ENCODE assay signal across 8 cellular contexts in the genomic region with DNA sequence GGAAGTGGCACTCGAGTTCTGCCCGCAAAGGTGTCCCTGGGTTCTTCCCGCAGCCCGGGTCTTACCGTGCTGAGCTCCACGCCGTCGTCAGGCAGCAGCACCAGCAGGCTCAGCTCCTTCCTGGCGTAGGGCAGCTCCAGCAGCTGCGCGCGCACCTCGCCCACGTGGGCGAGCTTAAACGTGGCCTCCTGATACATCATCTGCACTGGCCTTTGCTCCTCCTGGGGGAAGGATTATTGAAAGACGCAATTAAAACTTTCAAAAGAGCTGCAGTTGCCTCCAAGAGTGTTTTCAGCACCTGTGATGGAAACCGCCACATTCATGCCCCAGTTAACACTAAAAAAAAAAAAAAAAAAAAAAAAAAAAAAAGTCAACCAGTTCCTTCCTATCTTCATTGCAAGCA. TPM values are rescaled to one million over a fixed set of nuclear protein-coding genes. Genes with fewer than 3 reads are reported as not detected.
DNase-seq lines count a peak whose midpoint lies in the region; ATAC-seq and FAIRE-seq lines count a peak whose summit lies in the region.

No MANE protein-coding gene starts in this region.

- intact Hi-C loops in naive thymus-derived CD4-positive, alpha-beta T cell (cut with micrococcal nuclease), result loop anchor here in 1 of 2 donors (1.0 to 5.0 kb wide), 6 partner anchors 10 to 124 kb away; a partner anchor contains a TSS

- no peaks in the 10 kb centered on the region for H3K27me3 Mint-ChIP-seq in naive thymus-derived CD4-positive, alpha-beta T cell

- H3K9me3 Mint-ChIP-seq in naive thymus-derived CD4-positive, alpha-beta T cell, result no peaks in the 10 kb centered on the region

- POLR2A ChIA-PET in naive thymus-derived CD4-positive, alpha-beta T cell (lab: Charles Lee), result interaction anchor here (0.7 to 5.3 kb wide), 11 partner anchors 9 to 50 kb away, joined by 3 to 32 read pairs (median 11); a partner anchor contains a TSS

- FAIRE-seq in frontal cortex (lab: Jason Lieb, UNC), result no peak

- peaks cover 34 to 60% (median 55%) of the 10 kb centered on the region in 3 experiments for H3K36me3 ChIP-seq in naive thymus-derived CD4-positive, alpha-beta T cell (ENCODE audit: control insufficient read depth in 2 of 3, insufficient read depth in 3 of 3, low read length in 3 of 3)

- peaks cover 0 to 18% of the 10 kb centered on the region in 2 donors for H3K4me1 ChIP-seq in naive thymus-derived CD4-positive, alpha-beta T cell (ENCODE audit: control insufficient read depth in 2 of 2, insufficient read depth in 2 of 2, low read length in 2 of 2)

- CTCF ChIA-PET in naive thymus-derived CD4-positive, alpha-beta T cell (lab: Charles Lee), result interaction anchor here (0.7 to 5.0 kb wide), 8 partner anchors 11 to 164 kb away, joined by 3 to 40 read pairs (median 3); no protein-coding TSS in a partner anchor

- H3K4me1 Mint-ChIP-seq in naive thymus-derived CD4-positive, alpha-beta T cell, result peaks cover 22 to 80% (median 68%) of the 10 kb centered on the region in 7 donors

- ATAC-seq in HG03066 (IDR thresholded peaks at IDR 0.05; ENCODE audit: low read depth, unreplicated experiment), result peak; percentile 48
- peak; percentile 88 for ATAC-seq in naive thymus-derived CD4-positive, alpha-beta T cell
- no peak for ATAC-seq in HG02884 (IDR thresholded peaks at IDR 0.05; ENCODE audit: unreplicated experiment)

- peak overlapping the region; percentile 13 to 96 (median 90) for H3K27ac Mint-ChIP-seq in naive thymus-derived CD4-positive, alpha-beta T cell

- H3K9me3 ChIP-seq in naive thymus-derived CD4-positive, alpha-beta T cell (ENCODE audit: control insufficient read depth in 2 of 3, low read length in 3 of 3), result no peaks in the 10 kb centered on the region

- no peaks in the 10 kb centered on the region for H3K27me3 ChIP-seq in naive thymus-derived CD4-positive, alpha-beta T cell (ENCODE audit: control insufficient read depth in 2 of 2, insufficient read depth in 2 of 2, low read length in 2 of 2)

- H3K4me3 ChIP-seq in naive thymus-derived CD4-positive, alpha-beta T cell (ENCODE audit: low read length), result peak overlapping the region; percentile 34

- DNase-seq in D341Med (ENCODE audit: low spot score), result peak; percentile 80
- peak; percentile 73 to 74 for DNase-seq in activated CD4-positive, alpha-beta T cell treated with anti-CD3 and anti-CD28 coated beads, Interleukin-2, amount 50 U/mL, for 48 hours
- DNase-seq in naive thymus-derived CD4-positive, alpha-beta T cell, result peak in 8 of 9 donors; percentile 31 to 93 (median 79)
- DNase-seq in putamen (ENCODE audit: low spot score), result no peak
- DNase-seq in DMS53 treated with DMSO at 0.1 percent for 48 hours (lab: John Stamatoyannopoulos, UW; ENCODE audit: unreplicated experiment), result no peak
- DNase-seq in frontal cortex (ENCODE audit: low spot score in 2 of 2), result no peak

- peaks cover 42 to 73% (median 60%) of the 10 kb centered on the region in 5 donors for H3K36me3 Mint-ChIP-seq in naive thymus-derived CD4-positive, alpha-beta T cell

- peak overlapping the region; percentile 69 for H3K27ac ChIP-seq in naive thymus-derived CD4-positive, alpha-beta T cell (ENCODE audit: low read depth, low read length)

- H3K4me3 Mint-ChIP-seq in naive thymus-derived CD4-positive, alpha-beta T cell, result peak overlapping the region; percentile 58 to 81 (median 69)

RNA-seq across cellular contexts. Expression of a gene that starts 11.3 kb away (rescaled TPM):
- 10 to 100 TPM; 25.1 to 74.4 (median 52.0) TPM for total RNA-seq in naive thymus-derived CD4-positive, alpha-beta T cell
- 10 to 100 TPM; 33.1 to 34.1 TPM for polyA plus RNA-seq in naive thymus-derived CD4-positive, alpha-beta T cell
- 6.5 TPM for total RNA-seq in frontal cortex

RNA-seq across cellular contexts. Expression of a gene that starts 50.1 kb away (rescaled TPM):
- 100 to 1,000 TPM in 1 of 5 experiments, 10 to 100 TPM in 4; 43.8 to 108 (median 62.5) TPM for total RNA-seq in naive thymus-derived CD4-positive, alpha-beta T cell
- 100 to 1,000 TPM; 129 to 135 TPM for polyA plus RNA-seq in naive thymus-derived CD4-positive, alpha-beta T cell
- 3.3 TPM for total RNA-seq in frontal cortex

Comparison
In these comparisons a context has a peak if more than half of its experiments do, and no peak if none do; other contexts are left out.
1. DNase-seq: peak in D341Med (single experiment), activated CD4-positive, alpha-beta T cell treated with anti-CD3 and anti-CD28 coated beads, Interleukin-2, amount 50 U/mL, for 48 hours (2 of 2) and naive thymus-derived CD4-positive, alpha-beta T cell (8 of 9); none in putamen (single experiment), DMS53 treated with DMSO at 0.1 percent for 48 hours (single experiment) and frontal cortex (0 of 2).
2. RNA of a gene that starts 50.1 kb away (total RNA-seq): 43.8 to 108 TPM in naive thymus-derived CD4-positive, alpha-beta T cell; 3.3 TPM in frontal cortex (single experiment); every median in the first group is over 10 times any median in the second.